In genomic region chr11:8730697-8731020, GRCh38 we compare ENCODE assay signal across 18 cellular contexts.
"Had no signal": no experiment of that assay in that cellular context is flagged by ENCODE, and none has a peak within 500 bp of the region (broad histone marks: within the 10 kb centered on the region; RNA-seq: fewer than 3 reads in every experiment).

No MANE protein-coding gene starts in this region.

- H3K4me2 ChIP-seq: hepatocyte, SK-N-SH had no signal

- H3K36me3 ChIP-seq: brain microvascular endothelial cell had no signal

- H3K27me3 ChIP-seq: brain microvascular endothelial cell, hepatocyte, tibial nerve had no signal

- DNase-seq: activated CD4-positive, alpha-beta T cell treated with anti-CD3 and anti-CD28 coated beads for 48 hours; activated CD8-positive, alpha-beta T cell treated with anti-CD3 and anti-CD28 coated beads for 36 hours; activated naive CD4-positive, alpha-beta T cell treated with Interleukin-2 at 50 U/mL for 16 hours; activated naive CD8-positive, alpha-beta T cell treated with anti-CD3 and anti-CD28 coated beads, Interleukin-2, amount 10 ng/mL, durations not matched to agents 7 days and 5 days; activated T-cell treated with anti-CD3 and anti-CD28 coated beads, Interleukin-2, amount 50 U/mL, for 1 hour; brain microvascular endothelial cell; cerebellar nuclear complex; cortex of kidney; effector CD8-positive, alpha-beta T cell; SK-N-SH; stimulated activated CD4-positive, alpha-beta T cell treated with anti-CD3 and anti-CD28 coated beads, Interleukin-4, amount 100 ng/mL, for 24 hours had no signal

- H3K27ac Mint-ChIP-seq: activated CD8-positive, alpha-beta T cell treated with anti-CD3 and anti-CD28 coated beads for 36 hours; activated naive CD8-positive, alpha-beta T cell treated with anti-CD3 and anti-CD28 coated beads, Interleukin-2, amount 10 ng/mL, durations not matched to agents 7 days and 5 days; activated T-helper 2 cell treated with anti-CD3 and anti-CD28 coated beads, Interferon-gamma antibody, Interleukin-2, Interleukin-4, amounts not matched to agents 10 μg/mL and 5 μg/mL and 100 μg/mL, durations not matched to agents 14 hours and 24 hours and 36 hours; natural killer cell treated with Interleukin-12 subunit alpha and Interleukin-12 subunit beta and Interleukin-15 and Interleukin-18, amount 100 ng/mL, for 72 hours; stimulated activated effector memory CD8-positive, alpha-beta T cell treated with anti-CD3 and anti-CD28 coated beads, Interleukin-12 subunit alpha, Interleukin-12 subunit beta, amount 100 ng/mL, for 72 hours; T-helper 2 cell treated with Interferon-gamma antibody and Interleukin-4, amounts not matched to agents 5 μg/mL and 100 μg/mL, for 36 hours had no signal

- H3K9me3 Mint-ChIP-seq: activated CD8-positive, alpha-beta T cell treated with anti-CD3 and anti-CD28 coated beads for 36 hours; activated naive CD8-positive, alpha-beta T cell treated with anti-CD3 and anti-CD28 coated beads, Interleukin-2, amount 10 ng/mL, durations not matched to agents 7 days and 5 days; activated T-helper 2 cell treated with anti-CD3 and anti-CD28 coated beads, Interferon-gamma antibody, Interleukin-2, Interleukin-4, amounts not matched to agents 10 μg/mL and 5 μg/mL and 100 μg/mL, durations not matched to agents 14 hours and 24 hours and 36 hours; natural killer cell treated with Interleukin-12 subunit alpha and Interleukin-12 subunit beta and Interleukin-15 and Interleukin-18, amount 100 ng/mL, for 72 hours; stimulated activated effector memory CD8-positive, alpha-beta T cell treated with anti-CD3 and anti-CD28 coated beads, Interleukin-12 subunit alpha, Interleukin-12 subunit beta, amount 100 ng/mL, for 72 hours; T-helper 2 cell treated with Interferon-gamma antibody and Interleukin-4, amounts not matched to agents 5 μg/mL and 100 μg/mL, for 36 hours had no signal

- H3K4me3 ChIP-seq: hepatocyte, tibial nerve had no signal

- H3K36me3 Mint-ChIP-seq: activated naive CD8-positive, alpha-beta T cell treated with anti-CD3 and anti-CD28 coated beads, Interleukin-2, amount 10 ng/mL, durations not matched to agents 7 days and 5 days; natural killer cell treated with Interleukin-12 subunit alpha and Interleukin-12 subunit beta and Interleukin-15 and Interleukin-18, amount 100 ng/mL, for 72 hours; stimulated activated effector memory CD8-positive, alpha-beta T cell treated with anti-CD3 and anti-CD28 coated beads, Interleukin-12 subunit alpha, Interleukin-12 subunit beta, amount 100 ng/mL, for 72 hours had no signal

- H2AFZ ChIP-seq: hepatocyte, parathyroid adenoma had no signal

- H3K9me3 ChIP-seq: SK-N-SH, tibial nerve had no signal

- H3K4me3 Mint-ChIP-seq: activated CD8-positive, alpha-beta T cell treated with anti-CD3 and anti-CD28 coated beads for 36 hours; activated naive CD8-positive, alpha-beta T cell treated with anti-CD3 and anti-CD28 coated beads, Interleukin-2, amount 10 ng/mL, durations not matched to agents 7 days and 5 days; natural killer cell treated with Interleukin-12 subunit alpha and Interleukin-12 subunit beta and Interleukin-15 and Interleukin-18, amount 100 ng/mL, for 72 hours; stimulated activated effector memory CD8-positive, alpha-beta T cell treated with anti-CD3 and anti-CD28 coated beads, Interleukin-12 subunit alpha, Interleukin-12 subunit beta, amount 100 ng/mL, for 72 hours; T-helper 2 cell treated with Interferon-gamma antibody and Interleukin-4, amounts not matched to agents 5 μg/mL and 100 μg/mL, for 36 hours had no signal

- H3K27ac ChIP-seq: brain microvascular endothelial cell, hepatocyte, parathyroid adenoma had no signal

- ATAC-seq: activated CD8-positive, alpha-beta T cell treated with anti-CD3 and anti-CD28 coated beads for 36 hours; natural killer cell treated with Interleukin-12 subunit alpha and Interleukin-12 subunit beta and Interleukin-15 and Interleukin-18, amount 100 ng/mL, for 72 hours; stimulated activated effector memory CD8-positive, alpha-beta T cell treated with anti-CD3 and anti-CD28 coated beads, Interleukin-12 subunit alpha, Interleukin-12 subunit beta, amount 100 ng/mL, for 72 hours had no signal

- H3K4me1 ChIP-seq: parathyroid adenoma had no signal

- H3K9ac ChIP-seq: parathyroid adenoma, SK-N-SH had no signal
